ENCODE assay signal across 11 cellular contexts in genomic region chr5:32223972-32224608, GRCh38. TPM values are rescaled to one million over a fixed set of nuclear protein-coding genes. Genes with fewer than 3 reads are reported as not detected.
DNase-seq lines count a peak whose midpoint lies in the region; ATAC-seq, FAIRE-seq and TF ChIP-seq lines count a peak whose summit lies in the region.
"Had no signal": no experiment of that assay in that cellular context is flagged by ENCODE, and none has a peak within 500 bp of the region (broad histone marks: within the 10 kb centered on the region; RNA-seq: fewer than 3 reads in every experiment).

No MANE protein-coding gene starts in this region.

- no peaks in the 10 kb centered on the region for H3K79me2 ChIP-seq in K562 (ENCODE audit: control insufficient read depth, insufficient read depth, low read length)

- no TSS peak for BruUV-seq in K562 (replicated peaks; lab: Mats Ljungman, UMichigan)

- H3K4me2 ChIP-seq in K562 (ENCODE audit: insufficient read depth, low read length), result no peak overlapping the region

- peaks cover 3% of the 10 kb centered on the region; the same call in 1 of the 3 replicates for H3K36me3 ChIP-seq in K562 (ENCODE audit: control insufficient read depth, insufficient read depth, low read length)
- H3K36me3 ChIP-seq in stomach smooth muscle (ENCODE audit: control insufficient read depth in 2 of 2, insufficient read depth in 2 of 2, low read length in 2 of 2), result peaks cover 4 to 6% of the 10 kb centered on the region in 2 donors
- H3K36me3 ChIP-seq: HAP-1 had no signal

- FAIRE-seq in K562 (lab: Jason Lieb, UNC), result no peak

- H3K4me1 ChIP-seq in K562 (replicated peaks in 1 of 2; ENCODE audit: control insufficient read depth in 2 of 2, insufficient read depth in 2 of 2, low read length in 2 of 2) (no peaks in the 10 kb centered on the region), stomach smooth muscle (ENCODE audit: control insufficient read depth, insufficient read depth, low read length) (peaks cover 9% of the 10 kb centered on the region)

- intact Hi-C loops in K562 (cut with micrococcal nuclease), result no loop called here

- POLR2A ChIA-PET in K562 (lab: Yijun Ruan, JAX), result interaction anchor here (0.7 to 1.0 kb wide), 2 partner anchors 51 to 96 kb away, joined by 3 to 4 read pairs; no protein-coding TSS in a partner anchor

- H3K9ac ChIP-seq in K562 (ENCODE audit: insufficient read depth in 1 of 2, low read depth in 2 of 2, low read length in 2 of 2), result no peak overlapping the region
- H3K9ac ChIP-seq in stomach smooth muscle (ENCODE audit: low read length in 2 of 2), result no peak overlapping the region

- H3K9me3 ChIP-seq in K562 (replicated peaks; ENCODE audit: control insufficient read depth, insufficient read depth, low read depth, low read length) (no peaks in the 10 kb centered on the region), stomach smooth muscle (ENCODE audit: control insufficient read depth in 2 of 2, low read length in 2 of 2) (no peaks in the 10 kb centered on the region)
- H3K9me3 ChIP-seq: HAP-1 had no signal

- TF ChIP-seq RAD21 in K562 (CRISPR knock-in tag; conservative IDR thresholded peaks at IDR 0.05 in 1 of 2, IDR thresholded peaks at IDR 0.05 in 1 of 2), result no peak

- 55% methylated on average over 1 of the region's 1 CpG for WGBS in K562 (ENCODE audit: insufficient coverage, low coverage, missing lambda C conversion rate)

- no peak overlapping the region for H3K4me3 ChIP-seq in K562
- no peak overlapping the region for H3K4me3 ChIP-seq in stomach smooth muscle (ENCODE audit: low read length in 2 of 2)
- H3K4me3 ChIP-seq: HAP-1 had no signal

- H3K27ac ChIP-seq in K562 (ENCODE audit: extremely low read depth, low read depth, low read length), result no peak overlapping the region
- peak overlapping the region; percentile 53 for H3K27ac ChIP-seq in stomach smooth muscle (ENCODE audit: low read length)

- H3K27me3 ChIP-seq in K562 (ENCODE audit: control insufficient read depth in 2 of 2, insufficient read depth in 2 of 2, low read length in 2 of 2) (no peaks in the 10 kb centered on the region), stomach smooth muscle (ENCODE audit: control insufficient read depth in 1 of 2, insufficient read depth in 2 of 2, low read length in 2 of 2) (no peaks in the 10 kb centered on the region)

- no peak overlapping the region for H2AFZ ChIP-seq in K562 (ENCODE audit: low read depth, low read length)

- no peak for TF ChIP-seq POLR2A in K562 (conservative IDR thresholded peaks at IDR 0.05)

- no peaks in the 10 kb centered on the region for H4K20me1 ChIP-seq in K562 (replicated peaks; ENCODE audit: control insufficient read depth, insufficient read depth, low read length)

- H3K9me1 ChIP-seq in K562 (ENCODE audit: control insufficient read depth, insufficient read depth, low read length), result no peaks in the 10 kb centered on the region

- in situ Hi-C loops in K562 (cut with MboI), result loop anchor here (10.0 kb wide), 1 partner anchor 391 kb away; no protein-coding TSS in a partner anchor

- CTCF ChIA-PET in K562 (lab: Yijun Ruan, JAX; ENCODE audit: low intra/inter-chr PET ratio), result no interaction called here

- TF ChIP-seq EP300 in K562 (IDR thresholded peaks at IDR 0.05; ENCODE audit: low read length), result no peak

- TF ChIP-seq CTCF in K562 (IDR thresholded peaks at IDR 0.05 in 2 of 3, conservative IDR thresholded peaks at IDR 0.05 in 1 of 3; ENCODE audit: insufficient read depth in 2 of 3, low read depth in 1 of 3, low read length in 3 of 3), result no peak

- DNase-seq in HK-2 (ENCODE audit: unreplicated experiment) (peak; percentile 43), K562 (ENCODE audit: extremely low read depth in 1 of 4, low spot score in 3 of 4) (no peak), iPS DF 19.7 (ENCODE audit: low read depth, low spot score) (peak; percentile 74), T-helper 2 cell (no peak), NCI-H510A (lab: John Stamatoyannopoulos, UW) (no peak)
- DNase-seq: activated gamma-delta T cell, hippocampal formation had no signal

- ATAC-seq in K562 (no peak), GM21447 (IDR thresholded peaks at IDR 0.05; ENCODE audit: unreplicated experiment) (no peak), GM21737 (IDR thresholded peaks at IDR 0.05; ENCODE audit: unreplicated experiment) (no peak)

TF ChIP-seq in K562, 482 proteins besides CTCF, POLR2A, EP300 and RAD21 (continues in another document):
- no peak for TF ChIP-seq CBX2 (IDR thresholded peaks at IDR 0.05; ENCODE audit: insufficient read depth, low read length, poor library complexity, severe bottlenecking)
- TF ChIP-seq RNF219 (CRISPR knock-in tag; IDR thresholded peaks at IDR 0.05), result no peak
- no peak for TF ChIP-seq MAZ (CRISPR knock-in tag; conservative IDR thresholded peaks at IDR 0.05 in 1 of 2, IDR thresholded peaks at IDR 0.05 in 1 of 2)
- no peak for TF ChIP-seq ATF2 (CRISPR knock-in tag; IDR thresholded peaks at IDR 0.05)
- peak; percentile 87 for TF ChIP-seq MAFG (tag; conservative IDR thresholded peaks at IDR 0.05)
- TF ChIP-seq PBX2 (CRISPR knock-in tag; IDR thresholded peaks at IDR 0.05; ENCODE audit: low read depth), result no peak
- TF ChIP-seq PBX2 (tag; conservative IDR thresholded peaks at IDR 0.05; ENCODE audit: low read depth), result no peak
- TF ChIP-seq MTA1 (IDR thresholded peaks at IDR 0.05; ENCODE audit: borderline replicate concordance), result no peak

RNA-seq across cellular contexts. Expression of gene GOLPH3, which starts 50.0 kb away (rescaled TPM):
- 32.6 and 51.8 TPM in 2 replicates for total RNA-seq in K562 (2011; cell fraction: chromatin; rRNA removed; ENCODE audit: low replicate concordance)
- 35.0 and 40.7 TPM in 2 replicates for total RNA-seq in K562 (2011; cell fraction: nucleolus; rRNA removed)
- 39.6 and 50.8 TPM in 2 replicates for total RNA-seq in K562 (2011; cell fraction: nucleoplasm; rRNA removed)
- total RNA-seq in K562 (2014; rRNA removed) (54.4 and 56.9 TPM in 2 replicates), K562 (2014; rRNA removed; fragmentation: Illumina TruSeq; extraction: Trizol) (60.8 and 68.2 TPM in 2 replicates), K562 (2015; rRNA removed; fragmentation: Illumina TruSeq; extraction: Trizol) (55.3 and 60.2 TPM in 2 replicates), K562 (2021) (84.9 and 94.6 TPM in 2 replicates)
- polyA plus RNA-seq in K562 (2011; rRNA removed) (49.2 and 55.1 TPM in 2 replicates), K562 (2014; fragmentation: Illumina TruSeq; extraction: Trizol) (66.4 and 73.3 TPM in 2 replicates), K562 (2014; fragmentation: Nextera tagmentation; extraction: Ambion mirVana) (10 to 100 TPM; 18.8 to 21.5 TPM), K562 (2014; rRNA removed) (43.9 and 48.7 TPM in 2 replicates)
- 27.6 and 37.7 TPM in 2 replicates for polyA plus RNA-seq in K562 (2011; cell fraction: cytosol; rRNA removed)
- polyA plus RNA-seq in K562 (2011; cell fraction: nucleus; rRNA removed), result 18.4 and 26.1 TPM in 2 replicates
- polyA plus RNA-seq in K562 (2012), result 48.8 and 61.6 TPM in 2 replicates
- 76.6 and 82.5 TPM in 2 replicates for polyA minus RNA-seq in K562 (2011; rRNA and poly(A)+ RNA removed)
- 33.6 and 42.7 TPM in 2 replicates for polyA minus RNA-seq in K562 (2011; cell fraction: cytosol; rRNA and poly(A)+ RNA removed)
- polyA minus RNA-seq in K562 (2011; cell fraction: nucleus; rRNA and poly(A)+ RNA removed), result 27.1 and 40.3 TPM in 2 replicates

Comparison
In these comparisons a context has a peak if more than half of its experiments do, and no peak if none do; other contexts are left out.
1. DNase-seq: peak in HK-2 (single experiment) and iPS DF 19.7 (single experiment); none in K562 (0 of 4), T-helper 2 cell (0 of 5) and NCI-H510A (single experiment).